Comparison of ENCODE assay signal across 25 cellular contexts in genomic region chr12:84069079-84069661, GRCh38.
"Had no signal": no experiment of that assay in that cellular context is flagged by ENCODE, and none has a peak within 500 bp of the region (broad histone marks: within the 10 kb centered on the region; RNA-seq: fewer than 3 reads in every experiment).

No MANE protein-coding gene starts in this region.

- DNase-seq: activated B cell treated with CpG ODN at 0.5 μM for 24 hours; activated CD4-positive, alpha-beta T cell treated with anti-CD3 and anti-CD28 coated beads for 36 hours; activated CD4-positive, alpha-beta T cell treated with anti-CD3 and anti-CD28 coated beads, Interleukin-2, amount 50 U/mL, for 4 hours; activated CD8-positive, alpha-beta memory T cell treated with anti-CD3 and anti-CD28 coated beads for 24 hours; activated CD8-positive, alpha-beta memory T cell treated with anti-CD3 and anti-CD28 coated beads, Interleukin-2, amount 50 U/mL, for 4 hours; activated T-cell treated with anti-CD3 and anti-CD28 coated beads, Interleukin-2, amount 50 U/mL, for 24 hours; adrenal gland; brain microvascular endothelial cell; caudate nucleus; dermis blood vessel endothelial cell; effector memory CD8-positive, alpha-beta T cell; kidney glomerular epithelial cell; left lung; naive thymus-derived CD8-positive, alpha-beta T cell; stimulated activated CD4-positive, alpha-beta T cell treated with anti-CD3 and anti-CD28 coated beads, Interleukin-1b, Interleukin-23, amount 100 ng/mL, for 48 hours; substantia nigra; T-helper 17 cell; thyroid gland; upper lobe of right lung had no signal

- H3K27me3 ChIP-seq: adrenal gland, ascending aorta, brain microvascular endothelial cell, esophagus muscularis mucosa, left lung, thyroid gland, upper lobe of right lung had no signal

- H3K27ac ChIP-seq: adrenal gland, ascending aorta, esophagus muscularis mucosa, left lung, prostate gland, thyroid gland, upper lobe of right lung had no signal

- H3K4me3 ChIP-seq: adrenal gland, ascending aorta, esophagus muscularis mucosa, left lung, lung, prostate gland, thyroid gland, upper lobe of right lung had no signal

- H3K36me3 ChIP-seq: adrenal gland, ascending aorta, brain microvascular endothelial cell, esophagus muscularis mucosa, left lung, prostate gland, thyroid gland, upper lobe of right lung had no signal

- H3K4me1 ChIP-seq: adrenal gland, ascending aorta, esophagus muscularis mucosa, left lung, prostate gland, upper lobe of right lung had no signal

- H3K9me3 ChIP-seq: adrenal gland, ascending aorta, esophagus muscularis mucosa, left lung, prostate gland, thyroid gland, upper lobe of right lung had no signal

- ATAC-seq: activated CD4-positive, alpha-beta T cell treated with anti-CD3 and anti-CD28 coated beads for 36 hours; activated naive CD4-positive, alpha-beta T cell treated with anti-CD3 and anti-CD28 coated beads, Interleukin-2, amount 50 U/mL, for 72 hours; activated T-helper 17 cell treated with anti-CD3 and anti-CD28 coated beads, Interleukin-2, amount 50 U/mL, for 72 hours; effector memory CD8-positive, alpha-beta T cell; left lung; naive thymus-derived CD8-positive, alpha-beta T cell; T-helper 17 cell; upper lobe of right lung had no signal
